ENCODE assay signal across 23 cellular contexts in the genomic region with DNA sequence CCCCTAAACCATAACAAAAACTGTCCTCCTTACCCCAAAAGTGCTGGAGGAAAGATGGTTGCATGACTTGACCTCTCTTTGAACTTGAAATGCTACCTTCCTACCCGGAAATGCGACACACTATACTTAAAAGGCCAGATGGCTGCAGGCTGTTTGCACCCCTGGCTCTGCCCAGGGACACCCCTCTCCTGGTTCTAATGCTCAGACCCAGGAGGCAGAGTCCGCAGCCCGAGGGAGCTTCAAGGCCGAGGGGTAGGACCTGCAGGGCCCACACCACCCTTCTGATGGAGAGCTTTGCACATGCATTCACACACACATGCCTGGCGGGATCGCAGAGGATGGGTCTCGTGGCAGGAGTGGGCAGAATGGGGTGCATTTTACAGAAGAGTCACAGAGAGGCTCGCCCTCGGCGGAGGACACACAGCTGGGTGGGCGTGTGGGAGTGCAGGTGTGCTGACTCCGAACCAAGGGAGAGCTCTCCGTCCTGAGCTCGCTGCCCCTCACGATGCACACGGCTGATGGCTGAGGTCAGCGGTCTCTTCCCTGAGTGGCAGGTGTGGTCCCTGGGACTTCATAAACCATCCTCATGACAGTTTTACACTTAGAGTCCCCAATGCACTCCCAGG.
DNase-seq lines count a peak whose midpoint lies in the region; ATAC-seq, FAIRE-seq and TF ChIP-seq lines count a peak whose summit lies in the region.
"Had no signal": no experiment of that assay in that cellular context is flagged by ENCODE, and none has a peak within 500 bp of the region (broad histone marks: within the 10 kb centered on the region; RNA-seq: fewer than 3 reads in every experiment).

No MANE protein-coding gene starts in this region.

- peaks cover under 1% of the 10 kb centered on the region for H3K27me3 ChIP-seq in CD4-positive, alpha-beta memory T cell (ENCODE audit: insufficient read depth, low read length)

- ATAC-seq in GM18498 (IDR thresholded peaks at IDR 0.05; ENCODE audit: unreplicated experiment), result no peak
- no peak for ATAC-seq in GM19035 (IDR thresholded peaks at IDR 0.05; ENCODE audit: unreplicated experiment)
- ATAC-seq: lower lobe of right lung; stimulated activated naive CD8-positive, alpha-beta T cell treated with anti-CD3 and anti-CD28 coated beads, Interleukin-15, amount 100 ng/mL, for 72 hours had no signal

- TF ChIP-seq CTCF in brain (conservative IDR thresholded peaks at IDR 0.05) (no peak), nephron progenitor cell (IDR thresholded peaks at IDR 0.05) (no peak)

- H3K36me3 ChIP-seq in CD4-positive, alpha-beta memory T cell (ENCODE audit: insufficient read depth, low read length), result no peaks in the 10 kb centered on the region
- H3K36me3 ChIP-seq: lower lobe of right lung, transverse colon had no signal

- CTCF ChIA-PET in CD4-positive, alpha-beta memory T cell (lab: Charles Lee; ENCODE audit: partially characterized antibody), result no interaction called here

- H3K9me3 ChIP-seq in CD4-positive, alpha-beta memory T cell (ENCODE audit: control insufficient read depth in 1 of 2, low read length in 2 of 2), result no peaks in the 10 kb centered on the region
- H3K9me3 ChIP-seq: lower lobe of right lung, transverse colon had no signal

- TF ChIP-seq POLR2A in GM12891 (IDR thresholded peaks at IDR 0.05; ENCODE audit: low read depth, low read length), result no peak

- H3K9me3 Mint-ChIP-seq in brain, result no peaks in the 10 kb centered on the region
- H3K9me3 Mint-ChIP-seq in nephron progenitor cell, result no peaks in the 10 kb centered on the region
- no peaks in the 10 kb centered on the region for H3K9me3 Mint-ChIP-seq in CD4-positive, alpha-beta memory T cell
- H3K9me3 Mint-ChIP-seq: activated CD4-positive, alpha-beta T cell treated with anti-CD3 and anti-CD28 coated beads, Interleukin-2, amount 10 ng/mL, durations not matched to agents 24 days and 14 days; stimulated activated naive CD8-positive, alpha-beta T cell treated with anti-CD3 and anti-CD28 coated beads, Interleukin-15, amount 100 ng/mL, for 72 hours had no signal

- peaks cover 69% of the 10 kb centered on the region for H3K4me1 Mint-ChIP-seq in brain
- peaks cover 92% of the 10 kb centered on the region for H3K4me1 Mint-ChIP-seq in nephron progenitor cell
- H3K4me1 Mint-ChIP-seq in CD4-positive, alpha-beta memory T cell, result peaks cover 0 to 46% (median 10%) of the 10 kb centered on the region in 4 donors

- FAIRE-seq in GM12891 (lab: Jason Lieb, UNC), result peak; percentile 74

- DNase-seq in NCI-H82 (lab: John Stamatoyannopoulos, UW) (peak; percentile 21), NCI-H82 treated with DMSO at 0.1 percent for 48 hours (lab: John Stamatoyannopoulos, UW; ENCODE audit: unreplicated experiment) (no peak), GM12891 (ENCODE audit: insufficient read length, low spot score) (no peak), nephron progenitor cell (no peak)
- DNase-seq in CD4-positive, alpha-beta memory T cell, result no peak
- DNase-seq: 8988T; activated CD4-positive, alpha-beta T cell treated with anti-CD3 and anti-CD28 coated beads, Interleukin-2, amount 10 ng/mL, durations not matched to agents 24 days and 14 days; activated gamma-delta T cell; amniotic stem cell; dermis blood vessel endothelial cell; IMR-90; lower lobe of right lung; MM.1S; NCI-H1436 treated with DMSO at 0.1 percent for 48 hours; NCI-H526 treated with DMSO at 0.1 percent for 48 hours; stimulated activated CD4-positive, alpha-beta T cell treated with anti-CD3 and anti-CD28 coated beads, Interleukin-2, amount 100 ng/mL, for 24 hours; stimulated activated naive CD8-positive, alpha-beta T cell treated with anti-CD3 and anti-CD28 coated beads, Interleukin-15, amount 100 ng/mL, for 72 hours; SW 1271; transverse colon had no signal

- peaks cover 4% of the 10 kb centered on the region for H3K27me3 Mint-ChIP-seq in brain
- H3K27me3 Mint-ChIP-seq in nephron progenitor cell (ENCODE audit: low read depth, poor library complexity), result peaks cover 24% of the 10 kb centered on the region
- H3K27me3 Mint-ChIP-seq in CD4-positive, alpha-beta memory T cell, result peaks cover 10 to 20% of the 10 kb centered on the region in 2 donors

- H3K27ac Mint-ChIP-seq in brain (peak overlapping the region in 3 of 5 experiments; percentile 11 to 81 (median 66)), nephron progenitor cell (peak overlapping the region; percentile 93)
- no peak overlapping the region for H3K27ac Mint-ChIP-seq in CD4-positive, alpha-beta memory T cell
- H3K27ac Mint-ChIP-seq: activated CD4-positive, alpha-beta T cell treated with anti-CD3 and anti-CD28 coated beads, Interleukin-2, amount 10 ng/mL, durations not matched to agents 24 days and 14 days; stimulated activated naive CD8-positive, alpha-beta T cell treated with anti-CD3 and anti-CD28 coated beads, Interleukin-15, amount 100 ng/mL, for 72 hours had no signal

- peaks cover 19% of the 10 kb centered on the region for H3K36me3 Mint-ChIP-seq in brain
- H3K36me3 Mint-ChIP-seq in nephron progenitor cell (ENCODE audit: low read depth), result peaks cover 20% of the 10 kb centered on the region
- H3K36me3 Mint-ChIP-seq in CD4-positive, alpha-beta memory T cell, result no peaks in the 10 kb centered on the region

- intact Hi-C loops in CD4-positive, alpha-beta memory T cell (cut with micrococcal nuclease), result no loop called here

- no peak overlapping the region for H3K27ac ChIP-seq in CD4-positive, alpha-beta memory T cell (ENCODE audit: low read depth, low read length)
- H3K27ac ChIP-seq: lower lobe of right lung, skin epidermis, transverse colon had no signal

- H3K4me3 ChIP-seq in CD4-positive, alpha-beta memory T cell (ENCODE audit: low read length in 2 of 2), result no peak overlapping the region
- H3K4me3 ChIP-seq: lower lobe of right lung, skin epidermis, transverse colon had no signal

- H3K4me3 Mint-ChIP-seq in brain (no peak overlapping the region), nephron progenitor cell (peak overlapping the region; percentile 61)
- peak overlapping the region in 4 of 8 donors; percentile 15 to 35 (median 24) for H3K4me3 Mint-ChIP-seq in CD4-positive, alpha-beta memory T cell
- H3K4me3 Mint-ChIP-seq: activated CD4-positive, alpha-beta T cell treated with anti-CD3 and anti-CD28 coated beads, Interleukin-2, amount 10 ng/mL, durations not matched to agents 24 days and 14 days; stimulated activated naive CD8-positive, alpha-beta T cell treated with anti-CD3 and anti-CD28 coated beads, Interleukin-15, amount 100 ng/mL, for 72 hours had no signal

- POLR2A ChIA-PET in CD4-positive, alpha-beta memory T cell (lab: Charles Lee; ENCODE audit: partially characterized antibody), result no interaction called here

- peaks cover 22% of the 10 kb centered on the region for H3K4me1 ChIP-seq in CD4-positive, alpha-beta memory T cell (ENCODE audit: insufficient read depth, low read length)

TF ChIP-seq in GM12891, 5 proteins besides CTCF, POLR2A, EP300 and RAD21:
- TF ChIP-seq PAX5 (IDR thresholded peaks at IDR 0.05; ENCODE audit: insufficient read depth, low read length, severe bottlenecking), result no peak
- no peak for TF ChIP-seq SPI1 (IDR thresholded peaks at IDR 0.05; ENCODE audit: low read depth, low read length)
- no peak for TF ChIP-seq POLR2AphosphoS5 (IDR thresholded peaks at IDR 0.05; ENCODE audit: low read depth, low read length)
- TF ChIP-seq POU2F2 (IDR thresholded peaks at IDR 0.05; ENCODE audit: low read depth, low read length), result no peak
- no peak for TF ChIP-seq TAF1 (IDR thresholded peaks at IDR 0.05; ENCODE audit: low read depth, low read length)

Comparison
In these comparisons a context has a peak if more than half of its experiments do, and no peak if none do; other contexts are left out.
1. H3K27ac Mint-ChIP-seq: peak in brain (3 of 5) and nephron progenitor cell (single experiment); none in CD4-positive, alpha-beta memory T cell (0 of 7).